8 cellular contexts compared by ENCODE assay signal in genomic region chr14:77862154-77862783, GRCh38.
A peak's percentile ranks its signal among the peaks of the same experiment; 100 is the strongest.
DNase-seq lines count a peak whose midpoint lies in the region; ATAC-seq and TF ChIP-seq lines count a peak whose summit lies in the region.

No MANE protein-coding gene starts in this region.

- ATAC-seq in GM18868 (IDR thresholded peaks at IDR 0.05; ENCODE audit: unreplicated experiment) (peak; percentile 79), HG03442 (IDR thresholded peaks at IDR 0.05; ENCODE audit: unreplicated experiment) (peak; percentile 66), RWPE2 (ENCODE audit: low read depth) (peak; percentile 61)

- no peak overlapping the region for H2AK5ac ChIP-seq in trophoblast cell (ENCODE audit: low read length)

- TF ChIP-seq CTCF in RWPE2 (IDR thresholded peaks at IDR 0.05; ENCODE audit: poor library complexity, severe bottlenecking) (peak; percentile 98), type B pancreatic cell (conservative IDR thresholded peaks at IDR 0.05) (peak; percentile 96)

- no peak overlapping the region for H4K91ac ChIP-seq in trophoblast cell (ENCODE audit: low read depth, low read length)

- H3K27ac ChIP-seq in RWPE2 (ENCODE audit: poor library complexity, severe bottlenecking), result no peak overlapping the region
- no peak overlapping the region for H3K27ac ChIP-seq in trophoblast cell (ENCODE audit: low read depth, low read length)

- H3K4me1 ChIP-seq in RWPE2 (ENCODE audit: insufficient read depth, poor library complexity, severe bottlenecking), result no peaks in the 10 kb centered on the region
- H3K4me1 ChIP-seq in trophoblast cell (ENCODE audit: control insufficient read depth in 1 of 2, insufficient read depth in 2 of 2, low read length in 2 of 2), result no peaks in the 10 kb centered on the region

- DNase-seq in AG20443 (ENCODE audit: low spot score) (peak; percentile 86), RWPE2 (ENCODE audit: low spot score) (peak; percentile 80), head of caudate nucleus (peak; percentile 42 to 97 (median 88)), trophoblast cell (peak; percentile 54 to 83), type B pancreatic cell (ENCODE audit: extremely low spot score, unreplicated experiment) (peak; percentile 83)
- DNase-seq in activated naive CD4-positive, alpha-beta T cell treated with anti-CD3 and anti-CD28 coated beads, Interleukin-2, amount 10 ng/mL, durations not matched to agents 7 days and 5 days, result peak; percentile 85

- no peaks in the 10 kb centered on the region for H3K27me3 ChIP-seq in RWPE2 (ENCODE audit: insufficient read depth, poor library complexity, severe bottlenecking)
- H3K27me3 ChIP-seq in trophoblast cell (ENCODE audit: insufficient read depth, low read length), result no peaks in the 10 kb centered on the region

- H3K18ac ChIP-seq in trophoblast cell (ENCODE audit: low read length), result no peak overlapping the region

- no peak overlapping the region for H3K4me2 ChIP-seq in trophoblast cell (ENCODE audit: low read length)

- H3K36me3 Mint-ChIP-seq in activated naive CD4-positive, alpha-beta T cell treated with anti-CD3 and anti-CD28 coated beads, Interleukin-2, amount 10 ng/mL, durations not matched to agents 7 days and 5 days, result no peaks in the 10 kb centered on the region
- H3K36me3 Mint-ChIP-seq in type B pancreatic cell, result peaks cover 10% of the 10 kb centered on the region

- no CpG with 5 or more reads among the region's 11 CpGs for WGBS in trophoblast cell (ENCODE audit: extremely low coverage, insufficient coverage, insufficient read length)

- intact Hi-C loops in head of caudate nucleus (cut with DNase I), result loop anchor here (5.0 to 10.0 kb wide), 3 partner anchors 125 to 733 kb away; no protein-coding TSS in a partner anchor

- H4K12ac ChIP-seq in trophoblast cell (ENCODE audit: low read depth, low read length), result no peak overlapping the region

- H3K9me3 ChIP-seq in RWPE2 (ENCODE audit: severe bottlenecking) (no peaks in the 10 kb centered on the region), trophoblast cell (ENCODE audit: insufficient read depth, low read depth, low read length) (peaks cover 4% of the 10 kb centered on the region)

- no peaks in the 10 kb centered on the region for H3K27me3 Mint-ChIP-seq in activated naive CD4-positive, alpha-beta T cell treated with anti-CD3 and anti-CD28 coated beads, Interleukin-2, amount 10 ng/mL, durations not matched to agents 7 days and 5 days
- H3K27me3 Mint-ChIP-seq in type B pancreatic cell, result no peaks in the 10 kb centered on the region

- no peaks in the 10 kb centered on the region for H3K79me1 ChIP-seq in trophoblast cell (ENCODE audit: low read length)

- no peak overlapping the region for H3K27ac Mint-ChIP-seq in activated naive CD4-positive, alpha-beta T cell treated with anti-CD3 and anti-CD28 coated beads, Interleukin-2, amount 10 ng/mL, durations not matched to agents 7 days and 5 days
- H3K27ac Mint-ChIP-seq in type B pancreatic cell, result no peak overlapping the region

- CTCF ChIA-PET in activated naive CD4-positive, alpha-beta T cell treated with anti-CD3 and anti-CD28 coated beads, Interleukin-2, amount 10 ng/mL, durations not matched to agents 7 days and 5 days (lab: Charles Lee), result interaction anchor here (0.6 to 2.4 kb wide), 17 partner anchors 9 to 738 kb away, joined by 3 to 14 read pairs (median 3); no protein-coding TSS in a partner anchor

- H2AFZ ChIP-seq in trophoblast cell (ENCODE audit: insufficient read depth, low read length, poor library complexity), result no peak overlapping the region

- H3K9me3 Mint-ChIP-seq in activated naive CD4-positive, alpha-beta T cell treated with anti-CD3 and anti-CD28 coated beads, Interleukin-2, amount 10 ng/mL, durations not matched to agents 7 days and 5 days, result no peaks in the 10 kb centered on the region
- no peaks in the 10 kb centered on the region for H3K9me3 Mint-ChIP-seq in type B pancreatic cell

- H2BK5ac ChIP-seq in trophoblast cell (ENCODE audit: low read depth, low read length, poor library complexity), result no peak overlapping the region

- no peak overlapping the region for H3K9ac ChIP-seq in trophoblast cell (ENCODE audit: low read length)

- no peak overlapping the region for H2BK120ac ChIP-seq in trophoblast cell (ENCODE audit: insufficient read depth, low read length, poor library complexity)

- H3K36me3 ChIP-seq in RWPE2 (ENCODE audit: low read depth) (no peaks in the 10 kb centered on the region), trophoblast cell (ENCODE audit: control insufficient read depth in 1 of 2, insufficient read depth in 2 of 2, low read length in 2 of 2) (no peaks in the 10 kb centered on the region)

- H3K14ac ChIP-seq in trophoblast cell (ENCODE audit: low read length), result no peak overlapping the region

- H3K79me2 ChIP-seq in trophoblast cell (ENCODE audit: control insufficient read depth, insufficient read depth, low read length, poor library complexity), result no peaks in the 10 kb centered on the region

- no peak overlapping the region for H4K8ac ChIP-seq in trophoblast cell (ENCODE audit: low read depth, low read length)

- no peak overlapping the region for H3K23ac ChIP-seq in trophoblast cell (ENCODE audit: low read length)

- H3K4me3 Mint-ChIP-seq in activated naive CD4-positive, alpha-beta T cell treated with anti-CD3 and anti-CD28 coated beads, Interleukin-2, amount 10 ng/mL, durations not matched to agents 7 days and 5 days, result no peak overlapping the region
- no peak overlapping the region for H3K4me3 Mint-ChIP-seq in type B pancreatic cell

- no peak overlapping the region for H3K4ac ChIP-seq in trophoblast cell (ENCODE audit: low read depth, low read length)

- no peaks in the 10 kb centered on the region for H3K4me1 Mint-ChIP-seq in activated naive CD4-positive, alpha-beta T cell treated with anti-CD3 and anti-CD28 coated beads, Interleukin-2, amount 10 ng/mL, durations not matched to agents 7 days and 5 days
- peaks cover 7% of the 10 kb centered on the region for H3K4me1 Mint-ChIP-seq in type B pancreatic cell (ENCODE audit: unreplicated experiment)

- H3K4me3 ChIP-seq in RWPE2 (ENCODE audit: severe bottlenecking) (no peak overlapping the region), trophoblast cell (ENCODE audit: low read depth, low read length) (no peak overlapping the region)

- H2BK12ac ChIP-seq in trophoblast cell (ENCODE audit: low read length), result no peak overlapping the region
